Comparison of ENCODE assay signal across 23 cellular contexts in the genomic region with DNA sequence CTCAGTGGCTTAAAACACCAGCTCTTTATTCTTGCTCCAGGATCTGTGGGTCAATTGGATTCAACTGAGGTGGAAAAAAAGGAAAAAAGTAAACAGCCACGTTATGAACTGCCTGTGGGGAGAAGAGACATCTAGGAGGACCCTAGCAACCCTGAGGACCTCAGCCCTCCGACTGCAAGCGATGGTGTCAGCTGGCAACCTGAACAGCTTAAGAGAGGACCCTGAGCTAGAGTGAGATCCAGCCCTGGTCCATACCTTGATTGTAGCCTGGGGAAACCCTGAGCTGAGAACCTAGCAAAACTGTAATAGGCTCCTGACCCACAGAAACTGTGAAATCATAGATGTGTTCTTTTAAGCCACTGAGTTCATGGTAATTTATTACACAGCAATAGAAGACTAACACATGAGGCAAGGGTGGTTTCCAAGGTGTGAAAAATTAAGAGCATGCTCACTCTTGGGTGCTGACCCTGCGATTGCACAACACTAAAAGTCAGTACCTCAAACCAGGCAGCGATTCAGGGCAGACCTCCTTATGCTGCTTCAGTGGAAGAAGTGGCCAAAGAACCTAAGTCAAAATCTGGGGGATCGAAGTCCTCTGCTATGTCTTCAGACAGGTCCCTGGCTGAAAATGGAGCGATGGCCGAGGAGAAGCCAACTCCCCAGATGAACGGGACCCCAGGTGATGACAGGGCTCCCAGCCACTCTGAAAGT. TPM values are rescaled to one million over a fixed set of nuclear protein-coding genes. Genes with fewer than 3 reads are reported as not detected.
DNase-seq lines count a peak whose midpoint lies in the region; ATAC-seq, FAIRE-seq and TF ChIP-seq lines count a peak whose summit lies in the region.
"Had no signal": no experiment of that assay in that cellular context is flagged by ENCODE, and none has a peak within 500 bp of the region (broad histone marks: within the 10 kb centered on the region; RNA-seq: fewer than 3 reads in every experiment).

No MANE protein-coding gene starts in this region.

- peak; percentile 60 for FAIRE-seq in GM18507 (lab: Jason Lieb, UNC)
- peak; percentile 56 for FAIRE-seq in GM19239 (lab: Jason Lieb, UNC)
- no peak for FAIRE-seq in K562 (lab: Jason Lieb, UNC)
- FAIRE-seq: HTR-8/SVneo had no signal

- H3K4me2 ChIP-seq in K562 (ENCODE audit: insufficient read depth, low read length): no peak overlapping the region
- H3K4me2 ChIP-seq: hepatocyte had no signal

- no peak for TF ChIP-seq CTCF in K562 (IDR thresholded peaks at IDR 0.05 in 2 of 3, conservative IDR thresholded peaks at IDR 0.05 in 1 of 3; ENCODE audit: insufficient read depth in 2 of 3, low read depth in 1 of 3, low read length in 3 of 3)
- TF ChIP-seq CTCF in natural killer cell (IDR thresholded peaks at IDR 0.05): no peak

- no peaks in the 10 kb centered on the region for H3K27me3 Mint-ChIP-seq in natural killer cell (ENCODE audit: low read depth in 2 of 2)
- H3K27me3 Mint-ChIP-seq: dendritic cell treated with granulocyte-macrophage colony-stimulating factor and Interleukin-4, amounts not matched to agents 40 ng/mL and 50 ng/mL, for 4 days had no signal

- H3K27ac Mint-ChIP-seq in natural killer cell: peak overlapping the region; percentile 87 to 91
- H3K27ac Mint-ChIP-seq: activated T-helper 2 cell treated with anti-CD3 and anti-CD28 coated beads, Interferon-gamma antibody, Interleukin-2, Interleukin-4, amounts not matched to agents 10 μg/mL and 5 μg/mL and 100 μg/mL, durations not matched to agents 14 hours and 24 hours and 36 hours; dendritic cell treated with granulocyte-macrophage colony-stimulating factor and Interleukin-4, amounts not matched to agents 40 ng/mL and 50 ng/mL, for 4 days; stimulated activated naive B cell treated with anti-CD40 and anti-IgM and Interleukin-4, amounts not matched to agents 10 μg/mL and 1 μg/mL and 100 μg/mL, for 72 hours had no signal

- H3K27me3 ChIP-seq in K562 (ENCODE audit: control insufficient read depth in 2 of 2, insufficient read depth in 2 of 2, low read length in 2 of 2) (peaks cover 17 to 49% of the 10 kb centered on the region in 2 experiments), aorta (ENCODE audit: control insufficient read depth in 1 of 2, insufficient read depth in 2 of 2, low read length in 1 of 2) (no peaks in the 10 kb centered on the region)
- H3K27me3 ChIP-seq: hepatocyte, thyroid gland had no signal

- no peaks in the 10 kb centered on the region for H3K4me1 ChIP-seq in K562 (replicated peaks in 1 of 2; ENCODE audit: control insufficient read depth in 2 of 2, insufficient read depth in 2 of 2, low read length in 2 of 2)
- H3K4me1 ChIP-seq in aorta (ENCODE audit: control insufficient read depth in 1 of 2, insufficient read depth in 2 of 2, low read length in 2 of 2): no peaks in the 10 kb centered on the region
- H3K4me1 ChIP-seq: thyroid gland had no signal

- H3K9me3 Mint-ChIP-seq in natural killer cell: no peaks in the 10 kb centered on the region
- H3K9me3 Mint-ChIP-seq: activated T-helper 2 cell treated with anti-CD3 and anti-CD28 coated beads, Interferon-gamma antibody, Interleukin-2, Interleukin-4, amounts not matched to agents 10 μg/mL and 5 μg/mL and 100 μg/mL, durations not matched to agents 14 hours and 24 hours and 36 hours; dendritic cell treated with granulocyte-macrophage colony-stimulating factor and Interleukin-4, amounts not matched to agents 40 ng/mL and 50 ng/mL, for 4 days; stimulated activated naive B cell treated with anti-CD40 and anti-IgM and Interleukin-4, amounts not matched to agents 10 μg/mL and 1 μg/mL and 100 μg/mL, for 72 hours had no signal

- H3K9me3 ChIP-seq in K562 (replicated peaks; ENCODE audit: control insufficient read depth, insufficient read depth, low read depth, low read length): no peaks in the 10 kb centered on the region
- H3K9me3 ChIP-seq in aorta (ENCODE audit: control insufficient read depth, low read length): no peaks in the 10 kb centered on the region
- H3K9me3 ChIP-seq: thyroid gland had no signal

- H3K9me1 ChIP-seq in K562 (ENCODE audit: control insufficient read depth, insufficient read depth, low read length): no peaks in the 10 kb centered on the region

- H3K4me1 Mint-ChIP-seq in natural killer cell: peaks cover 31 to 32% of the 10 kb centered on the region in 2 donors

- H3K27ac ChIP-seq in K562 (ENCODE audit: extremely low read depth, low read depth, low read length): no peak overlapping the region
- no peak overlapping the region for H3K27ac ChIP-seq in aorta (ENCODE audit: low read depth in 1 of 2, low read length in 2 of 2)
- H3K27ac ChIP-seq: C4-2B, hepatocyte, thyroid gland had no signal

- no peak for TF ChIP-seq POLR2A in K562 (conservative IDR thresholded peaks at IDR 0.05)

- ATAC-seq in K562 (no peak), natural killer cell (peak; percentile 91 to 97 (median 92)), GM21526 (IDR thresholded peaks at IDR 0.05; ENCODE audit: low FRiP score, unreplicated experiment) (no peak), aorta (ENCODE audit: low FRiP score) (no peak)
- ATAC-seq: HCT116 had no signal

- in situ Hi-C loops in K562 (cut with MboI): loop anchor here (10.0 kb wide), 1 partner anchor 1008 kb away; no protein-coding TSS in a partner anchor

- no peak for TF ChIP-seq RAD21 in K562 (CRISPR knock-in tag; conservative IDR thresholded peaks at IDR 0.05 in 1 of 2, IDR thresholded peaks at IDR 0.05 in 1 of 2)

- intact Hi-C loops in K562 (cut with micrococcal nuclease): no loop called here
- intact Hi-C loops in natural killer cell (cut with micrococcal nuclease): loop anchor here (1.0 kb wide), 1 partner anchor 12 kb away; no protein-coding TSS in a partner anchor
- intact Hi-C loops in aorta (cut with DNase I): no loop called here

- peak overlapping the region; percentile 53 for H3K4me3 Mint-ChIP-seq in natural killer cell
- H3K4me3 Mint-ChIP-seq: dendritic cell treated with granulocyte-macrophage colony-stimulating factor and Interleukin-4, amounts not matched to agents 40 ng/mL and 50 ng/mL, for 4 days; stimulated activated naive B cell treated with anti-CD40 and anti-IgM and Interleukin-4, amounts not matched to agents 10 μg/mL and 1 μg/mL and 100 μg/mL, for 72 hours had no signal

- no peaks in the 10 kb centered on the region; the same call in 1 of the 2 replicates for H4K20me1 ChIP-seq in K562 (replicated peaks; ENCODE audit: control insufficient read depth, insufficient read depth, low read length)

- 0% methylated on average over 9 of the region's 9 CpGs for WGBS in K562 (ENCODE audit: insufficient coverage, low coverage, missing lambda C conversion rate)
- 82 to 88% methylated on average over 9 of the region's 9 CpGs for WGBS in aorta, 2 donors

- CTCF ChIA-PET in K562 (lab: Yijun Ruan, JAX; ENCODE audit: low intra/inter-chr PET ratio): no interaction called here

- H3K4me3 ChIP-seq in K562: no peak overlapping the region
- no peak overlapping the region for H3K4me3 ChIP-seq in aorta (ENCODE audit: low read length in 2 of 2)
- H3K4me3 ChIP-seq: hepatocyte, thyroid gland had no signal

- H3K79me2 ChIP-seq in K562 (ENCODE audit: control insufficient read depth, insufficient read depth, low read length): no peaks in the 10 kb centered on the region
- H3K79me2 ChIP-seq: hepatocyte had no signal

- DNase-seq in GM18507 (ENCODE audit: extremely low spot score, insufficient read length, low read depth) (no peak), GM19239 (ENCODE audit: insufficient read length, low spot score) (no peak), K562 (ENCODE audit: extremely low read depth in 1 of 4, low spot score in 3 of 4) (no peak), natural killer cell (peak; percentile 40), cerebellum (ENCODE audit: low spot score) (no peak), NCI-H1048 (lab: John Stamatoyannopoulos, UW) (no peak), aorta (no peak)
- DNase-seq: activated CD4-positive, CD25-positive, alpha-beta regulatory T cell; erythroblast; foreskin melanocyte; NCI-H1417 treated with DMSO at 0.1 percent for 48 hours; NCI-H2107; NCI-H524 treated with DMSO at 0.1 percent for 48 hours; stimulated activated naive B cell treated with anti-CD40 and anti-IgM and Interleukin-4, amounts not matched to agents 10 μg/mL and 1 μg/mL and 100 μg/mL, for 72 hours; thyroid gland had no signal

- no peaks in the 10 kb centered on the region for H3K36me3 Mint-ChIP-seq in natural killer cell
- H3K36me3 Mint-ChIP-seq: stimulated activated naive B cell treated with anti-CD40 and anti-IgM and Interleukin-4, amounts not matched to agents 10 μg/mL and 1 μg/mL and 100 μg/mL, for 72 hours had no signal

- POLR2A ChIA-PET in K562 (lab: Yijun Ruan, JAX): interaction anchor here (0.7 to 1.2 kb wide), 2 partner anchors 8 to 748 kb away, joined by 3 read pairs; no protein-coding TSS in a partner anchor

- no peak overlapping the region for H2AFZ ChIP-seq in K562 (ENCODE audit: low read depth, low read length)
- H2AFZ ChIP-seq: hepatocyte had no signal

- H3K9ac ChIP-seq in K562 (ENCODE audit: insufficient read depth in 1 of 2, low read depth in 2 of 2, low read length in 2 of 2): no peak overlapping the region

- no peak for TF ChIP-seq EP300 in K562 (IDR thresholded peaks at IDR 0.05; ENCODE audit: low read length)

- H3K36me3 ChIP-seq in K562 (ENCODE audit: control insufficient read depth, insufficient read depth, low read length) (no peaks in the 10 kb centered on the region), aorta (ENCODE audit: control insufficient read depth in 1 of 2, insufficient read depth in 2 of 2, low read length in 1 of 2) (no peaks in the 10 kb centered on the region)
- H3K36me3 ChIP-seq: thyroid gland had no signal

- no TSS peak for BruUV-seq in K562 (replicated peaks; lab: Mats Ljungman, UMichigan)

RNA-seq across cellular contexts. Expression of gene GASK1A, which starts 57.7 kb away (rescaled TPM):
- not detected in 2 replicates for total RNA-seq in K562 (2011; cell fraction: chromatin; rRNA removed; ENCODE audit: low replicate concordance)
- not detected in 2 replicates for total RNA-seq in K562 (2011; cell fraction: nucleolus; rRNA removed)
- total RNA-seq in K562 (2011; cell fraction: nucleoplasm; rRNA removed): not detected in 2 replicates
- total RNA-seq in K562 (2014; rRNA removed): 0.05 TPM in 1 of 2 replicates, not detected in the other
- 0.10 TPM in 1 of 2 replicates, not detected in the other for total RNA-seq in K562 (2014; rRNA removed; fragmentation: Illumina TruSeq; extraction: Trizol)
- not detected in 2 replicates for total RNA-seq in K562 (2015; rRNA removed; fragmentation: Illumina TruSeq; extraction: Trizol)
- 0.13 TPM in 1 of 2 replicates, not detected in the other for total RNA-seq in K562 (2021)
- polyA plus RNA-seq in K562 (2011; rRNA removed): 0.04 and 0.07 TPM in 2 replicates
- 0.03 and 0.07 TPM in 2 replicates for polyA plus RNA-seq in K562 (2011; cell fraction: cytosol; rRNA removed)
- 0.07 and 0.13 TPM in 2 replicates for polyA plus RNA-seq in K562 (2011; cell fraction: nucleus; rRNA removed)
- polyA plus RNA-seq in K562 (2012): 0.03 and 0.40 TPM in 2 replicates
- 0.06 and 0.07 TPM in 2 replicates for polyA plus RNA-seq in K562 (2014; fragmentation: Illumina TruSeq; extraction: Trizol)
- not detected for polyA plus RNA-seq in K562 (2014; fragmentation: Nextera tagmentation; extraction: Ambion mirVana)
- polyA plus RNA-seq in K562 (2014; rRNA removed): 0.11 TPM in 1 of 2 replicates, not detected in the other
- polyA minus RNA-seq in K562 (2011; rRNA and poly(A)+ RNA removed): 0.09 TPM in 1 of 2 replicates, not detected in the other
- polyA minus RNA-seq in K562 (2011; cell fraction: cytosol; rRNA and poly(A)+ RNA removed): not detected in 2 replicates
- polyA minus RNA-seq in K562 (2011; cell fraction: nucleus; rRNA and poly(A)+ RNA removed): not detected in 2 replicates
- under 1 TPM in 2 of 3 donors, not detected in 1; 0.12 to 0.34 TPM for total RNA-seq in natural killer cell
- 11.4 TPM for total RNA-seq in cerebellum
- total RNA-seq in aorta: 10 to 100 TPM; 12.2 to 33.7 TPM
- 1 to 10 TPM in 1 of 2 donors, under 1 TPM in 1; 0.38 to 3.7 TPM for polyA plus RNA-seq in aorta
- total RNA-seq: activated T-helper 2 cell treated with anti-CD3 and anti-CD28 coated beads, Interferon-gamma antibody, Interleukin-2, Interleukin-4, amounts not matched to agents 10 μg/mL and 5 μg/mL and 100 μg/mL, durations not matched to agents 14 hours and 24 hours and 36 hours; lung microvascular endothelial cell had no signal

Comparison
In these comparisons a context has a peak if more than half of its experiments do, and no peak if none do; other contexts are left out.
1. ATAC-seq: peak in natural killer cell (3 of 3); none in K562 (single experiment), GM21526 (single experiment) and aorta (single experiment).